In the genomic region with DNA sequence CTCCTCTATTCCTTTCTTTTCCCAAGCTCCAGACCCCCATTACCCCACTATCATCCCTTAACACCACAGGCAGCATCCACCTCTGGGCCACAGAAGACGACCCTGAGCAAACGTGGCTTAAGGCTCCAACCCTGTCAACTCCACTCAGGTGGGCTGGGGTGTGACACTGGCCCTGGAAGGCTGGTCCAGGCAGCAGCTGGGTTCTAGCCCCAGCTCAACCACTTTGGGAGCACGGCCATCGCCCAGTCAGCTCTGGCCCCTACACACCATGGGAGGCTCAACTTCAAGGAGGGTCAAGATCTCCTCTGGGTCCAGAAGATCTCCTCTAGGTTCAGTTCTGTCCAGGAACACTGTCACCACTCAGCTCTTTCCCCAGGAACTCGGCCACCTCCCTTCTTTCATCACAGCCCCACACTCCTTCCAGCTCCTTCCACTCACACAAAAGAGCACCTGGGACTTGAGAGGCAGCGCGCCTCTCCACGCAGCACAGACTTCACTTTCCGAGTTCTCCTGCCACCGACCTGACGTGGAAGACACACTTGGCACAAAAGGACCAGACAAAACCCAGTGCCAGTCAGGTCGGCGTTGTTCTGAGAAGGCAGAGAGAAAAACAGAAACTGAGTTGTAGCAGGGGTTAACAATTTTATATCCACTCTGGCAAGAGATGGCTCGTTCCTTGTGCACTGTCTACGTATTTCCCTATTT, we compare ENCODE assay signal across 1 cellular context.
TF ChIP-seq lines count a peak whose summit lies in the region.

No MANE protein-coding gene starts in this region.

TF ChIP-seq in SK-N-SH, 30 proteins besides CTCF, POLR2A, EP300 and RAD21:
- TF ChIP-seq SIN3A (IDR thresholded peaks at IDR 0.05; ENCODE audit: borderline replicate concordance, low read depth, low read length): no peak
- TF ChIP-seq SMC3 (IDR thresholded peaks at IDR 0.05; ENCODE audit: low read depth, low read length): no peak
- no peak for TF ChIP-seq NFIC (IDR thresholded peaks at IDR 0.05; ENCODE audit: borderline replicate concordance)
- TF ChIP-seq MXI1 (IDR thresholded peaks at IDR 0.05; ENCODE audit: low read depth, low read length): no peak
- TF ChIP-seq, protein P1, sequence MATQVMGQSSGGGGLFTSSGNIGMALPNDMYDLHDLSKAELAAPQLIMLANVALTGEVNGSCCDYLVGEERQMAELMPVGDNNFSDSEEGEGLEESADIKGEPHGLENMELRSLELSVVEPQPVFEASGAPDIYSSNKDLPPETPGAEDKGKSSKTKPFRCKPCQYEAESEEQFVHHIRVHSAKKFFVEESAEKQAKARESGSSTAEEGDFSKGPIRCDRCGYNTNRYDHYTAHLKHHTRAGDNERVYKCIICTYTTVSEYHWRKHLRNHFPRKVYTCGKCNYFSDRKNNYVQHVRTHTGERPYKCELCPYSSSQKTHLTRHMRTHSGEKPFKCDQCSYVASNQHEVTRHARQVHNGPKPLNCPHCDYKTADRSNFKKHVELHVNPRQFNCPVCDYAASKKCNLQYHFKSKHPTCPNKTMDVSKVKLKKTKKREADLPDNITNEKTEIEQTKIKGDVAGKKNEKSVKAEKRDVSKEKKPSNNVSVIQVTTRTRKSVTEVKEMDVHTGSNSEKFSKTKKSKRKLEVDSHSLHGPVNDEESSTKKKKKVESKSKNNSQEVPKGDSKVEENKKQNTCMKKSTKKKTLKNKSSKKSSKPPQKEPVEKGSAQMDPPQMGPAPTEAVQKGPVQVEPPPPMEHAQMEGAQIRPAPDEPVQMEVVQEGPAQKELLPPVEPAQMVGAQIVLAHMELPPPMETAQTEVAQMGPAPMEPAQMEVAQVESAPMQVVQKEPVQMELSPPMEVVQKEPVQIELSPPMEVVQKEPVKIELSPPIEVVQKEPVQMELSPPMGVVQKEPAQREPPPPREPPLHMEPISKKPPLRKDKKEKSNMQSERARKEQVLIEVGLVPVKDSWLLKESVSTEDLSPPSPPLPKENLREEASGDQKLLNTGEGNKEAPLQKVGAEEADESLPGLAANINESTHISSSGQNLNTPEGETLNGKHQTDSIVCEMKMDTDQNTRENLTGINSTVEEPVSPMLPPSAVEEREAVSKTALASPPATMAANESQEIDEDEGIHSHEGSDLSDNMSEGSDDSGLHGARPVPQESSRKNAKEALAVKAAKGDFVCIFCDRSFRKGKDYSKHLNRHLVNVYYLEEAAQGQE (IDR thresholded peaks at IDR 0.05; ENCODE audit: low read depth, low read length): no peak
- TF ChIP-seq, protein P2, sequence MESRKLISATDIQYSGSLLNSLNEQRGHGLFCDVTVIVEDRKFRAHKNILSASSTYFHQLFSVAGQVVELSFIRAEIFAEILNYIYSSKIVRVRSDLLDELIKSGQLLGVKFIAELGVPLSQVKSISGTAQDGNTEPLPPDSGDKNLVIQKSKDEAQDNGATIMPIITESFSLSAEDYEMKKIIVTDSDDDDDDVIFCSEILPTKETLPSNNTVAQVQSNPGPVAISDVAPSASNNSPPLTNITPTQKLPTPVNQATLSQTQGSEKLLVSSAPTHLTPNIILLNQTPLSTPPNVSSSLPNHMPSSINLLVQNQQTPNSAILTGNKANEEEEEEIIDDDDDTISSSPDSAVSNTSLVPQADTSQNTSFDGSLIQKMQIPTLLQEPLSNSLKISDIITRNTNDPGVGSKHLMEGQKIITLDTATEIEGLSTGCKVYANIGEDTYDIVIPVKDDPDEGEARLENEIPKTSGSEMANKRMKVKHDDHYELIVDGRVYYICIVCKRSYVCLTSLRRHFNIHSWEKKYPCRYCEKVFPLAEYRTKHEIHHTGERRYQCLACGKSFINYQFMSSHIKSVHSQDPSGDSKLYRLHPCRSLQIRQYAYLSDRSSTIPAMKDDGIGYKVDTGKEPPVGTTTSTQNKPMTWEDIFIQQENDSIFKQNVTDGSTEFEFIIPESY (IDR thresholded peaks at IDR 0.05; ENCODE audit: borderline replicate concordance, low read depth): no peak
- TF ChIP-seq, protein P3, sequence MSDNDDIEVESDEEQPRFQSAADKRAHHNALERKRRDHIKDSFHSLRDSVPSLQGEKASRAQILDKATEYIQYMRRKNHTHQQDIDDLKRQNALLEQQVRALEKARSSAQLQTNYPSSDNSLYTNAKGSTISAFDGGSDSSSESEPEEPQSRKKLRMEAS (IDR thresholded peaks at IDR 0.05; ENCODE audit: low read depth): no peak
- no peak for TF ChIP-seq FOXM1 (IDR thresholded peaks at IDR 0.05; ENCODE audit: low read depth)
- no peak for TF ChIP-seq RCOR1 (IDR thresholded peaks at IDR 0.05; ENCODE audit: low read length)
